21 cellular contexts compared by ENCODE assay signal in genomic region chr5:174091006-174091578, GRCh38. TPM values are rescaled to one million over a fixed set of nuclear protein-coding genes. Genes with fewer than 3 reads are reported as not detected.
"Had no signal": no experiment of that assay in that cellular context is flagged by ENCODE, and none has a peak within 500 bp of the region (broad histone marks: within the 10 kb centered on the region; RNA-seq: fewer than 3 reads in every experiment).

No MANE protein-coding gene starts in this region.

- DNase-seq: activated CD8-positive, alpha-beta T cell treated with anti-CD3 and anti-CD28 coated beads for 36 hours; activated gamma-delta T cell; activated T-cell treated with anti-CD3 and anti-CD28 coated beads, Interleukin-2, amount 50 U/mL, for 48 hours; amniotic stem cell; dermis blood vessel endothelial cell; erythroblast; kidney; left lung; mammary epithelial cell; mucosa of descending colon; naive thymus-derived CD8-positive, alpha-beta T cell; right cardiac atrium; small intestine; stimulated activated naive CD8-positive, alpha-beta T cell treated with anti-CD3 and anti-CD28 coated beads, Interleukin-15, amount 100 ng/mL, for 72 hours; testis; upper lobe of right lung had no signal

- H3K4me3 ChIP-seq: breast epithelium, gastroesophageal sphincter, left lung, mucosa of descending colon, testis, upper lobe of right lung had no signal

- H3K36me3 Mint-ChIP-seq: activated naive CD4-positive, alpha-beta T cell treated with anti-CD3 and anti-CD28 coated beads, Interleukin-2, amount 50 U/mL, for 72 hours; naive thymus-derived CD8-positive, alpha-beta T cell had no signal

- H3K9me3 Mint-ChIP-seq: activated CD8-positive, alpha-beta T cell treated with anti-CD3 and anti-CD28 coated beads for 36 hours; activated naive CD4-positive, alpha-beta T cell treated with anti-CD3 and anti-CD28 coated beads, Interleukin-2, amount 50 U/mL, for 72 hours; stimulated activated naive CD8-positive, alpha-beta T cell treated with anti-CD3 and anti-CD28 coated beads, Interleukin-15, amount 100 ng/mL, for 72 hours had no signal

- H3K4me1 Mint-ChIP-seq: naive thymus-derived CD8-positive, alpha-beta T cell; stimulated activated naive CD8-positive, alpha-beta T cell treated with anti-CD3 and anti-CD28 coated beads, Interleukin-15, amount 100 ng/mL, for 72 hours had no signal

- H3K4me3 Mint-ChIP-seq: activated CD8-positive, alpha-beta T cell treated with anti-CD3 and anti-CD28 coated beads for 36 hours; naive thymus-derived CD8-positive, alpha-beta T cell; stimulated activated naive CD8-positive, alpha-beta T cell treated with anti-CD3 and anti-CD28 coated beads, Interleukin-15, amount 100 ng/mL, for 72 hours had no signal

- H3K27me3 ChIP-seq: breast epithelium, left lung, testis, upper lobe of right lung had no signal

- H3K27me3 Mint-ChIP-seq: activated CD8-positive, alpha-beta T cell treated with anti-CD3 and anti-CD28 coated beads for 36 hours had no signal

- H3K27ac Mint-ChIP-seq: activated CD8-positive, alpha-beta T cell treated with anti-CD3 and anti-CD28 coated beads for 36 hours; activated naive CD4-positive, alpha-beta T cell treated with anti-CD3 and anti-CD28 coated beads, Interleukin-2, amount 50 U/mL, for 72 hours; naive thymus-derived CD8-positive, alpha-beta T cell had no signal

- H3K27ac ChIP-seq: breast epithelium, gastroesophageal sphincter, left lung, testis, upper lobe of right lung, VCaP had no signal

- ATAC-seq: activated CD8-positive, alpha-beta T cell treated with anti-CD3 and anti-CD28 coated beads for 36 hours; activated naive CD4-positive, alpha-beta T cell treated with anti-CD3 and anti-CD28 coated beads, Interleukin-2, amount 50 U/mL, for 72 hours; gastroesophageal sphincter; left lung; mucosa of descending colon; naive thymus-derived CD8-positive, alpha-beta T cell; right cardiac atrium; stimulated activated naive CD8-positive, alpha-beta T cell treated with anti-CD3 and anti-CD28 coated beads, Interleukin-15, amount 100 ng/mL, for 72 hours; upper lobe of right lung had no signal

RNA-seq across cellular contexts. Expression of gene NSG2, which starts 45.6 kb away (rescaled TPM):
- total RNA-seq: activated CD8-positive, alpha-beta T cell treated with anti-CD3 and anti-CD28 coated beads for 36 hours; activated naive CD4-positive, alpha-beta T cell treated with anti-CD3 and anti-CD28 coated beads, Interleukin-2, amount 50 U/mL, for 72 hours; breast epithelium; dermis blood vessel endothelial cell; kidney; mammary epithelial cell; naive thymus-derived CD8-positive, alpha-beta T cell; T-helper 1 cell treated with Interleukin-12 subunit alpha and Interleukin-12 subunit beta and Interleukin-4 antibody, amounts not matched to agents 30 ng/mL and 1 ng/mL, for 36 hours; upper lobe of right lung had no signal
- polyA plus RNA-seq: mammary epithelial cell; naive thymus-derived CD8-positive, alpha-beta T cell had no signal
